ENCODE assay signal across 8 cellular contexts in the genomic region with DNA sequence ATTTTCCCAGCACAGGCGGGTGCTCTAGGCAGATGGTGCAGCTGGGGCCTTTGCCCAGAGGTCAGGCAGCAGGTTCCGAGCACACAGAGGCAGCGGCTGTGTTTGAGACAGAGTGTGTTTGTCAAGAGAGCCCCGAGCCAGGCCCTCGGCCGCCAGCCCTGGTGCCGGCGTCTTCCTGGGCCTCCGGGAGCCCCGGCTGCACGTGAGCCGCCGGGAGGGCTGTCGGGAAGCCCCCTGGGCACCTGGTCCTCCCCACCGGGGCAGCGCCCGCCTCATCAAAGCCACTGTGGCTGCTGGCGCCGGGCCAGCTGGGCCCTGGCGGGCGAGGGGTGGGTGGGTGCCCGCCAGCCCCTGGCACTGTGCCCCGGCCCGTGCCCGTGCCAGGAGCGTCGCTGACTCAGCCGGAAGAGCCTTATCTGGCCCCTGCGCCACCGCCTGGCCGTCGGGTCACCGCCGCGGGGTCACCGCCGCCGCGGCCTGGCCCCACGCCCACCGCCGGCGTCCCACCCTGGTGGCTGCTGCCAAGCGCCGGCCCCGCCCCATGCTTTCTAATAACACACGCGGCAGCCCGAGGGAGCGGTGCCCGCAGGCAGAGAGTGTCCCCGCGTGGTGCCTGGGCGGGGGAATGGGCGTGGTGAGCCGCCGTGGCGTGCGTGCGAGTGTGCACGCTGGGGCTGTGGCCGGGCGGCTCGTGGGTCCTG. TPM values are rescaled to one million over a fixed set of nuclear protein-coding genes. Genes with fewer than 3 reads are reported as not detected.
A peak's percentile ranks its signal among the peaks of the same experiment; 100 is the strongest.
DNase-seq lines count a peak whose midpoint lies in the region; ATAC-seq and TF ChIP-seq lines count a peak whose summit lies in the region.

No MANE protein-coding gene starts in this region.

- H3K27ac Mint-ChIP-seq in CD4-positive, alpha-beta memory T cell, result peak overlapping the region; percentile 72 to 91 (median 81)
- H3K27ac Mint-ChIP-seq in activated naive CD8-positive, alpha-beta T cell treated with anti-CD3 and anti-CD28 coated beads for 36 hours, result no peak overlapping the region

- intact Hi-C loops in CD4-positive, alpha-beta memory T cell (cut with micrococcal nuclease), result loop anchor here (2.0 kb wide), 1 partner anchor 16 kb away; no protein-coding TSS in a partner anchor
- intact Hi-C loops in spleen (cut with DNase I; ENCODE audit: low total_unique reads), result no loop called here

- peaks cover 21% of the 10 kb centered on the region for H3K4me1 ChIP-seq in CD4-positive, alpha-beta memory T cell (ENCODE audit: insufficient read depth, low read length)
- H3K4me1 ChIP-seq in right atrium auricular region (peaks cover 0 to 14% of the 10 kb centered on the region in 2 donors), spleen (peaks cover 11 to 88% (median 40%) of the 10 kb centered on the region in 6 donors)

- peak; percentile 70 to 83 (median 72) for DNase-seq in CD4-positive, alpha-beta memory T cell
- DNase-seq in activated naive CD8-positive, alpha-beta T cell treated with anti-CD3 and anti-CD28 coated beads for 36 hours, result peak; percentile 56
- DNase-seq in right atrium auricular region (ENCODE audit: low spot score), result peak; percentile 65
- peak; percentile 91 for DNase-seq in spleen
- DNase-seq in NAMALWA (ENCODE audit: low spot score), result no peak

- peak overlapping the region; percentile 63 to 83 (median 78) for H3K4me3 Mint-ChIP-seq in CD4-positive, alpha-beta memory T cell
- H3K4me3 Mint-ChIP-seq in activated naive CD8-positive, alpha-beta T cell treated with anti-CD3 and anti-CD28 coated beads for 36 hours, result peak overlapping the region; percentile 73

- H3K4me1 Mint-ChIP-seq in CD4-positive, alpha-beta memory T cell, result peaks cover 14 to 32% (median 23%) of the 10 kb centered on the region in 4 donors
- H3K4me1 Mint-ChIP-seq in activated naive CD8-positive, alpha-beta T cell treated with anti-CD3 and anti-CD28 coated beads for 36 hours, result peaks cover 25% of the 10 kb centered on the region

- TF ChIP-seq POLR2A in spleen (IDR thresholded peaks at IDR 0.05), result no peak

- TF ChIP-seq CTCF in right atrium auricular region (IDR thresholded peaks at IDR 0.05), result no peak
- peak in 1 of 11 experiments; percentile 14 for TF ChIP-seq CTCF in spleen (IDR thresholded peaks at IDR 0.05 in 8 of 11, conservative IDR thresholded peaks at IDR 0.05 in 3 of 11)

- peaks cover 0 to 2% (median 0%) of the 10 kb centered on the region in 8 donors for H3K9me3 Mint-ChIP-seq in CD4-positive, alpha-beta memory T cell
- no peaks in the 10 kb centered on the region for H3K9me3 Mint-ChIP-seq in activated naive CD8-positive, alpha-beta T cell treated with anti-CD3 and anti-CD28 coated beads for 36 hours

- 6 to 9% (median 7%) methylated on average over 6 to 64 of the region's 64 CpGs for WGBS in spleen, 5 donors

- no peaks in the 10 kb centered on the region for H3K9me3 ChIP-seq in CD4-positive, alpha-beta memory T cell (ENCODE audit: control insufficient read depth in 1 of 2, low read length in 2 of 2)
- no peaks in the 10 kb centered on the region for H3K9me3 ChIP-seq in right atrium auricular region
- peaks cover 0 to 5% (median 0%) of the 10 kb centered on the region in 8 donors for H3K9me3 ChIP-seq in spleen

- H3K27me3 Mint-ChIP-seq in CD4-positive, alpha-beta memory T cell, result no peaks in the 10 kb centered on the region
- peaks cover 19% of the 10 kb centered on the region for H3K27me3 Mint-ChIP-seq in activated naive CD8-positive, alpha-beta T cell treated with anti-CD3 and anti-CD28 coated beads for 36 hours

- H3K36me3 ChIP-seq in CD4-positive, alpha-beta memory T cell (ENCODE audit: insufficient read depth, low read length), result no peaks in the 10 kb centered on the region
- H3K36me3 ChIP-seq in right atrium auricular region, result no peaks in the 10 kb centered on the region
- H3K36me3 ChIP-seq in spleen, result peaks cover 0 to 65% (median 0%) of the 10 kb centered on the region in 6 donors

- ATAC-seq in HG02588 (IDR thresholded peaks at IDR 0.05; ENCODE audit: unreplicated experiment) (peak; percentile 32), SK-N-SH treated with all-trans-retinoic acid at 6 μM for 48 hours (peak; percentile 85), HG03571 (IDR thresholded peaks at IDR 0.05; ENCODE audit: unreplicated experiment) (no peak)

- POLR2A ChIA-PET in CD4-positive, alpha-beta memory T cell (lab: Charles Lee; ENCODE audit: partially characterized antibody), result interaction anchor here (0.9 to 1.7 kb wide), 3 partner anchors 8 to 44 kb away, joined by 3 to 6 read pairs (median 3); partner anchors contain the start of gene WDR18

- no peaks in the 10 kb centered on the region for H3K27me3 ChIP-seq in CD4-positive, alpha-beta memory T cell (ENCODE audit: insufficient read depth, low read length)
- H3K27me3 ChIP-seq in right atrium auricular region (no peaks in the 10 kb centered on the region), spleen (replicated peaks in 1 of 7) (no peaks in the 10 kb centered on the region)

- CTCF ChIA-PET in CD4-positive, alpha-beta memory T cell (lab: Charles Lee; ENCODE audit: partially characterized antibody), result interaction anchor here (1.0 kb wide), 1 partner anchor 77 kb away, joined by 4 read pairs; no protein-coding TSS in a partner anchor

- peak overlapping the region; percentile 43 for H3K27ac ChIP-seq in CD4-positive, alpha-beta memory T cell (ENCODE audit: low read depth, low read length)
- peak overlapping the region; percentile 82 to 85 for H3K27ac ChIP-seq in right atrium auricular region
- peak overlapping the region; percentile 16 to 86 (median 77) for H3K27ac ChIP-seq in spleen

- no peaks in the 10 kb centered on the region for H3K36me3 Mint-ChIP-seq in CD4-positive, alpha-beta memory T cell
- H3K36me3 Mint-ChIP-seq in activated naive CD8-positive, alpha-beta T cell treated with anti-CD3 and anti-CD28 coated beads for 36 hours, result peaks cover 10% of the 10 kb centered on the region

- peak overlapping the region; percentile 29 to 38 for H3K4me3 ChIP-seq in CD4-positive, alpha-beta memory T cell (ENCODE audit: low read length in 2 of 2)
- H3K4me3 ChIP-seq in right atrium auricular region, result peak overlapping the region; percentile 24 to 40
- H3K4me3 ChIP-seq in spleen, result peak overlapping the region; percentile 22 to 71 (median 38)

TF ChIP-seq in SK-N-SH treated with all-trans-retinoic acid at 6 μM for 48 hours, 23 proteins besides CTCF, POLR2A, EP300 and RAD21 (continues in another document):
- no peak for TF ChIP-seq ZFP30 (CRISPR knock-in tag; IDR thresholded peaks at IDR 0.05)
- no peak for TF ChIP-seq ZNF565 (CRISPR knock-in tag; conservative IDR thresholded peaks at IDR 0.05; ENCODE audit: low read depth)
- TF ChIP-seq CSDC2 (CRISPR knock-in tag; IDR thresholded peaks at IDR 0.05), result no peak
- TF ChIP-seq, protein P1, sequence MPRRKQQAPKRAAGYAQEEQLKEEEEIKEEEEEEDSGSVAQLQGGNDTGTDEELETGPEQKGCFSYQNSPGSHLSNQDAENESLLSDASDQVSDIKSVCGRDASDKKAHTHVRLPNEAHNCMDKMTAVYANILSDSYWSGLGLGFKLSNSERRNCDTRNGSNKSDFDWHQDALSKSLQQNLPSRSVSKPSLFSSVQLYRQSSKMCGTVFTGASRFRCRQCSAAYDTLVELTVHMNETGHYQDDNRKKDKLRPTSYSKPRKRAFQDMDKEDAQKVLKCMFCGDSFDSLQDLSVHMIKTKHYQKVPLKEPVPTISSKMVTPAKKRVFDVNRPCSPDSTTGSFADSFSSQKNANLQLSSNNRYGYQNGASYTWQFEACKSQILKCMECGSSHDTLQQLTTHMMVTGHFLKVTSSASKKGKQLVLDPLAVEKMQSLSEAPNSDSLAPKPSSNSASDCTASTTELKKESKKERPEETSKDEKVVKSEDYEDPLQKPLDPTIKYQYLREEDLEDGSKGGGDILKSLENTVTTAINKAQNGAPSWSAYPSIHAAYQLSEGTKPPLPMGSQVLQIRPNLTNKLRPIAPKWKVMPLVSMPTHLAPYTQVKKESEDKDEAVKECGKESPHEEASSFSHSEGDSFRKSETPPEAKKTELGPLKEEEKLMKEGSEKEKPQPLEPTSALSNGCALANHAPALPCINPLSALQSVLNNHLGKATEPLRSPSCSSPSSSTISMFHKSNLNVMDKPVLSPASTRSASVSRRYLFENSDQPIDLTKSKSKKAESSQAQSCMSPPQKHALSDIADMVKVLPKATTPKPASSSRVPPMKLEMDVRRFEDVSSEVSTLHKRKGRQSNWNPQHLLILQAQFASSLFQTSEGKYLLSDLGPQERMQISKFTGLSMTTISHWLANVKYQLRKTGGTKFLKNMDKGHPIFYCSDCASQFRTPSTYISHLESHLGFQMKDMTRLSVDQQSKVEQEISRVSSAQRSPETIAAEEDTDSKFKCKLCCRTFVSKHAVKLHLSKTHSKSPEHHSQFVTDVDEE (CRISPR knock-in tag; IDR thresholded peaks at IDR 0.05), result peak; percentile 49; the same call in 1 of the 2 replicates

RNA-seq across cellular contexts. Expression of gene ARID3A, which starts 14.9 kb away (rescaled TPM):
- total RNA-seq in CD4-positive, alpha-beta memory T cell, result 1 to 10 TPM; 9.2 to 9.6 TPM
- polyA plus RNA-seq in CD4-positive, alpha-beta memory T cell, result 1 to 10 TPM in 1 of 2 donors, under 1 TPM in 1; 0.27 to 1.1 TPM
- 10 to 100 TPM; 10.2 to 11.8 TPM for total RNA-seq in activated naive CD8-positive, alpha-beta T cell treated with anti-CD3 and anti-CD28 coated beads for 36 hours
- total RNA-seq in right atrium auricular region, result 1 to 10 TPM; 1.7 to 3.4 TPM
- total RNA-seq in spleen, result 10 to 100 TPM; 14.9 to 42.5 (median 22.6) TPM
- polyA plus RNA-seq in spleen, result 10 to 100 TPM in 1 of 3 donors, 1 to 10 TPM in 2; 2.5 to 10.3 (median 3.2) TPM

RNA-seq across cellular contexts. Expression of gene KISS1R, which starts 23.6 kb away (rescaled TPM):
- 1 to 10 TPM in 1 of 2 experiments, under 1 TPM in 1; 0.79 to 1.2 TPM for total RNA-seq in CD4-positive, alpha-beta memory T cell
- under 1 TPM; 0.59 TPM for polyA plus RNA-seq in CD4-positive, alpha-beta memory T cell
- 10 to 100 TPM; 12.2 to 13.3 TPM for total RNA-seq in activated naive CD8-positive, alpha-beta T cell treated with anti-CD3 and anti-CD28 coated beads for 36 hours
- not detected for total RNA-seq in right atrium auricular region
- total RNA-seq in spleen, result under 1 TPM in 5 of 7 donors, not detected in 2; 0.30 to 0.50 (median 0.37) TPM
- polyA plus RNA-seq in spleen, result under 1 TPM; 0.22 to 0.42 (median 0.27) TPM

RNA-seq across cellular contexts. Expression of gene R3HDM4, which starts 27.7 kb away (rescaled TPM):
- 100 to 1,000 TPM; 153 to 160 TPM for total RNA-seq in CD4-positive, alpha-beta memory T cell
- 100 to 1,000 TPM; 203 to 230 TPM for polyA plus RNA-seq in CD4-positive, alpha-beta memory T cell
- total RNA-seq in activated naive CD8-positive, alpha-beta T cell treated with anti-CD3 and anti-CD28 coated beads for 36 hours, result 10 to 100 TPM; 50.5 to 51.7 TPM
- total RNA-seq in right atrium auricular region (10 to 100 TPM; 19.5 to 30.4 TPM), spleen (100 to 1,000 TPM in 3 of 7 donors, 10 to 100 TPM in 4; 41.0 to 175 (median 90.9) TPM)
- 10 to 100 TPM; 74.6 to 99.7 (median 87.4) TPM for polyA plus RNA-seq in spleen

RNA-seq across cellular contexts. Expression of gene WDR18, which starts 43.4 kb away (rescaled TPM):
- total RNA-seq in CD4-positive, alpha-beta memory T cell, result 10 to 100 TPM; 53.9 to 60.3 TPM
- polyA plus RNA-seq in CD4-positive, alpha-beta memory T cell, result 10 to 100 TPM; 44.3 to 79.7 TPM
- total RNA-seq in activated naive CD8-positive, alpha-beta T cell treated with anti-CD3 and anti-CD28 coated beads for 36 hours, result 100 to 1,000 TPM; 126 to 127 TPM
- 10 to 100 TPM; 13.3 to 24.9 TPM for total RNA-seq in right atrium auricular region
- total RNA-seq in spleen, result 10 to 100 TPM; 17.8 to 63.4 (median 28.2) TPM
- 10 to 100 TPM; 57.6 to 96.0 (median 85.9) TPM for polyA plus RNA-seq in spleen

RNA-seq across cellular contexts. Expression of gene RNU6-9, which starts 47.5 kb away (rescaled TPM):
- total RNA-seq in CD4-positive, alpha-beta memory T cell, result not detected
- polyA plus RNA-seq in CD4-positive, alpha-beta memory T cell, result not detected
- total RNA-seq in activated naive CD8-positive, alpha-beta T cell treated with anti-CD3 and anti-CD28 coated beads for 36 hours, result not detected
- total RNA-seq in right atrium auricular region (not detected), spleen (not detected)
- polyA plus RNA-seq in spleen, result not detected

Comparison
In these comparisons a context has a peak if more than half of its experiments do, and no peak if none do; other contexts are left out.
1. RNA of gene KISS1R, which starts 23.6 kb away (total RNA-seq): 12.2 to 13.3 TPM in activated naive CD8-positive, alpha-beta T cell treated with anti-CD3 and anti-CD28 coated beads for 36 hours; 0.79 to 1.2 TPM in CD4-positive, alpha-beta memory T cell, 0.30 to 0.50 TPM in spleen and not detected in right atrium auricular region; every median in the first group is over 4 times any median in the second.
2. Peak in every context shown above with its lines, with median percentiles within 50 percentile points of each other: H3K27ac ChIP-seq and H3K4me3 ChIP-seq.